8 cellular contexts compared by ENCODE assay signal in the genomic region with DNA sequence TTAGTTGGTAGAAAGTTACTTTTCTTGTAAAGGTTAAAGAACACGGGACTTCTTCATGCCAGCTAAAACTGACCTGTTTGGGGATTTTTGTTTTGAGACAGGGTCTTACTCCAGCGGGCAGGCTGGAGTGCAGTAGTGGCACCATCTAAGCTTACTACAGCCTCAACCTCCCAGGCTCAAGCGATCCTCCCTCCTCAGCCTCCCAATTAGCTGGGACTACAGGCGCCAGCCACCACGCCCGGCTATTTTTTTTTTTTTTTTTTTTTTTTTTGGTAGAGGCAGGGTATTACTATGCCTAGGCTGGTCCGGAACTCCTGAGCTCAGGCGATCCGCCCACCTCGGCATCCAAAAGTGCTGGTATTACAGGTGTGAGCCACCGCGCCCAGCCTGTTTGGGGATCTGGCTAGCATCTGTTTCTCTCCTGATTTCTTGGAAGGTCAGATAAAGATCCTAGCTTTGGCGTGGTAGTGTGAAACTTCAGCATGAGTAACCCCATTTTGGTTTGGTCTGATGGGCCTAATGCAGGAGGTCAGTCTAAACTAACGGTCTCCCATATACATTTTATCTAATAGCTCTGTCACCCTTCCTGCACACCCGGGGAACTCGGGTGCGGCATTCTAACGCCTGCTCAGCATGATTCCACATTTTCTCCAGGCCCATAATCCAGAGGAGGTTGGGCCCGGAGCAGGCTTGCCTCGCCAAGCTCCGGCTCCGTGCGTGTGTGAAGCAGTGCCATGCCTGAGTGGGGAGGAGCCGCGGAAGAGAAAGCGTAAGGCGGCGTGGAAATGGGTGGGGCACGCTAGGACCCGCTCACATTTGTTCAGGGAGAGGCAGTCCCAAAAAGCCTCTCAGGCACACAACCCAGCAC. TPM values are rescaled to one million over a fixed set of nuclear protein-coding genes. Genes with fewer than 3 reads are reported as not detected.
DNase-seq lines count a peak whose midpoint lies in the region; ATAC-seq and TF ChIP-seq lines count a peak whose summit lies in the region.

No MANE protein-coding gene starts in this region.

- peak; percentile 42 for DNase-seq in NCI-H1092 (lab: John Stamatoyannopoulos, UW)
- DNase-seq in NCI-H1092 treated with DMSO at 0.1 percent for 48 hours (lab: John Stamatoyannopoulos, UW), result no peak
- DNase-seq in NCI-H146 (lab: John Stamatoyannopoulos, UW), result peak; percentile 79
- peak; percentile 68 for DNase-seq in activated CD4-positive, alpha-beta T cell treated with anti-CD3 and anti-CD28 coated beads for 1 hour
- DNase-seq in stimulated activated CD4-positive, alpha-beta T cell treated with anti-CD3 and anti-CD28 coated beads, Interleukin-4, amount 100 ng/mL, for 4 hours, result peak; percentile 68 to 80

- no peaks in the 10 kb centered on the region for H3K9me3 ChIP-seq in liver (ENCODE audit: control insufficient read depth in 4 of 4, low read length in 3 of 4)

- peak overlapping the region; percentile 88 to 93 (median 89) for H3K4me3 ChIP-seq in liver (ENCODE audit: low read depth in 1 of 3, low read length in 3 of 3)

- no peak for TF ChIP-seq CTCF in liver (IDR thresholded peaks at IDR 0.05; ENCODE audit: low read depth, low read length, missing input control)

- H3K27ac ChIP-seq in cingulate gyrus (ENCODE audit: low read depth, low read length) (peak overlapping the region; percentile 99), liver (ENCODE audit: low read depth in 1 of 2, low read length in 2 of 2) (peak overlapping the region; percentile 96 to 97)

- TF ChIP-seq RAD21 in liver (IDR thresholded peaks at IDR 0.05), result peak in 1 of 2 donors; percentile 35

- H3K9ac ChIP-seq in liver (ENCODE audit: low read depth in 1 of 2, low read length in 2 of 2), result peak overlapping the region; percentile 85 to 91

- peaks cover 2 to 11% (median 9%) of the 10 kb centered on the region in 4 donors for H3K36me3 ChIP-seq in liver (ENCODE audit: control insufficient read depth in 4 of 4, insufficient read depth in 3 of 4, low read depth in 1 of 4, low read length in 3 of 4)

- peak; percentile 53 for ATAC-seq in HG02588 (IDR thresholded peaks at IDR 0.05; ENCODE audit: unreplicated experiment)

- 38% methylated on average over 30 of the region's 30 CpGs for WGBS in liver

- H3K27me3 ChIP-seq in liver (ENCODE audit: control insufficient read depth in 4 of 4, insufficient read depth in 4 of 4, low read length in 3 of 4), result no peaks in the 10 kb centered on the region

- H3K4me1 ChIP-seq in liver (ENCODE audit: control insufficient read depth in 4 of 4, insufficient read depth in 4 of 4, low read length in 3 of 4), result peaks cover 2 to 21% (median 15%) of the 10 kb centered on the region in 4 donors

TF ChIP-seq in liver, 16 proteins besides CTCF, POLR2A, EP300 and RAD21:
- TF ChIP-seq JUND (IDR thresholded peaks at IDR 0.05) (no peak), EGR1 (IDR thresholded peaks at IDR 0.05; ENCODE audit: low read depth in 2 of 2) (no peak), FOXA1 (IDR thresholded peaks at IDR 0.05) (no peak), FOXA2 (IDR thresholded peaks at IDR 0.05) (no peak), RXRA (IDR thresholded peaks at IDR 0.05) (no peak), HNF4G (IDR thresholded peaks at IDR 0.05) (no peak), NR2F2 (IDR thresholded peaks at IDR 0.05) (peak; percentile 45), HNF4A (conservative IDR thresholded peaks at IDR 0.05) (no peak), TAF1 (conservative IDR thresholded peaks at IDR 0.05) (peak; percentile 77), YY1 (IDR thresholded peaks at IDR 0.05) (peak; percentile 29), GABPA (IDR thresholded peaks at IDR 0.05 in 1 of 2, conservative IDR thresholded peaks at IDR 0.05 in 1 of 2) (no peak), SP1 (IDR thresholded peaks at IDR 0.05) (peak; percentile 30)
- TF ChIP-seq, protein P1, sequence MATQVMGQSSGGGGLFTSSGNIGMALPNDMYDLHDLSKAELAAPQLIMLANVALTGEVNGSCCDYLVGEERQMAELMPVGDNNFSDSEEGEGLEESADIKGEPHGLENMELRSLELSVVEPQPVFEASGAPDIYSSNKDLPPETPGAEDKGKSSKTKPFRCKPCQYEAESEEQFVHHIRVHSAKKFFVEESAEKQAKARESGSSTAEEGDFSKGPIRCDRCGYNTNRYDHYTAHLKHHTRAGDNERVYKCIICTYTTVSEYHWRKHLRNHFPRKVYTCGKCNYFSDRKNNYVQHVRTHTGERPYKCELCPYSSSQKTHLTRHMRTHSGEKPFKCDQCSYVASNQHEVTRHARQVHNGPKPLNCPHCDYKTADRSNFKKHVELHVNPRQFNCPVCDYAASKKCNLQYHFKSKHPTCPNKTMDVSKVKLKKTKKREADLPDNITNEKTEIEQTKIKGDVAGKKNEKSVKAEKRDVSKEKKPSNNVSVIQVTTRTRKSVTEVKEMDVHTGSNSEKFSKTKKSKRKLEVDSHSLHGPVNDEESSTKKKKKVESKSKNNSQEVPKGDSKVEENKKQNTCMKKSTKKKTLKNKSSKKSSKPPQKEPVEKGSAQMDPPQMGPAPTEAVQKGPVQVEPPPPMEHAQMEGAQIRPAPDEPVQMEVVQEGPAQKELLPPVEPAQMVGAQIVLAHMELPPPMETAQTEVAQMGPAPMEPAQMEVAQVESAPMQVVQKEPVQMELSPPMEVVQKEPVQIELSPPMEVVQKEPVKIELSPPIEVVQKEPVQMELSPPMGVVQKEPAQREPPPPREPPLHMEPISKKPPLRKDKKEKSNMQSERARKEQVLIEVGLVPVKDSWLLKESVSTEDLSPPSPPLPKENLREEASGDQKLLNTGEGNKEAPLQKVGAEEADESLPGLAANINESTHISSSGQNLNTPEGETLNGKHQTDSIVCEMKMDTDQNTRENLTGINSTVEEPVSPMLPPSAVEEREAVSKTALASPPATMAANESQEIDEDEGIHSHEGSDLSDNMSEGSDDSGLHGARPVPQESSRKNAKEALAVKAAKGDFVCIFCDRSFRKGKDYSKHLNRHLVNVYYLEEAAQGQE (IDR thresholded peaks at IDR 0.05), result no peak
- TF ChIP-seq, protein P2, sequence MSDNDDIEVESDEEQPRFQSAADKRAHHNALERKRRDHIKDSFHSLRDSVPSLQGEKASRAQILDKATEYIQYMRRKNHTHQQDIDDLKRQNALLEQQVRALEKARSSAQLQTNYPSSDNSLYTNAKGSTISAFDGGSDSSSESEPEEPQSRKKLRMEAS (IDR thresholded peaks at IDR 0.05), result peak; percentile 40
- TF ChIP-seq, protein P3, sequence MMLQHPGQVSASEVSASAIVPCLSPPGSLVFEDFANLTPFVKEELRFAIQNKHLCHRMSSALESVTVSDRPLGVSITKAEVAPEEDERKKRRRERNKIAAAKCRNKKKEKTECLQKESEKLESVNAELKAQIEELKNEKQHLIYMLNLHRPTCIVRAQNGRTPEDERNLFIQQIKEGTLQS (IDR thresholded peaks at IDR 0.05), result no peak
- TF ChIP-seq, protein P4, sequence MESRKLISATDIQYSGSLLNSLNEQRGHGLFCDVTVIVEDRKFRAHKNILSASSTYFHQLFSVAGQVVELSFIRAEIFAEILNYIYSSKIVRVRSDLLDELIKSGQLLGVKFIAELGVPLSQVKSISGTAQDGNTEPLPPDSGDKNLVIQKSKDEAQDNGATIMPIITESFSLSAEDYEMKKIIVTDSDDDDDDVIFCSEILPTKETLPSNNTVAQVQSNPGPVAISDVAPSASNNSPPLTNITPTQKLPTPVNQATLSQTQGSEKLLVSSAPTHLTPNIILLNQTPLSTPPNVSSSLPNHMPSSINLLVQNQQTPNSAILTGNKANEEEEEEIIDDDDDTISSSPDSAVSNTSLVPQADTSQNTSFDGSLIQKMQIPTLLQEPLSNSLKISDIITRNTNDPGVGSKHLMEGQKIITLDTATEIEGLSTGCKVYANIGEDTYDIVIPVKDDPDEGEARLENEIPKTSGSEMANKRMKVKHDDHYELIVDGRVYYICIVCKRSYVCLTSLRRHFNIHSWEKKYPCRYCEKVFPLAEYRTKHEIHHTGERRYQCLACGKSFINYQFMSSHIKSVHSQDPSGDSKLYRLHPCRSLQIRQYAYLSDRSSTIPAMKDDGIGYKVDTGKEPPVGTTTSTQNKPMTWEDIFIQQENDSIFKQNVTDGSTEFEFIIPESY (IDR thresholded peaks at IDR 0.05), result no peak

RNA-seq across cellular contexts. Expression of a gene that starts 1.0 kb away (rescaled TPM):
- total RNA-seq in liver, result 10 to 100 TPM; 41.3 to 46.1 TPM
- polyA plus RNA-seq in liver, result 10 to 100 TPM; 58.9 to 67.1 TPM

RNA-seq across cellular contexts. Expression of a gene that starts 26.2 kb away (rescaled TPM):
- 10 to 100 TPM in 1 of 2 donors, 1 to 10 TPM in 1; 6.5 to 12.1 TPM for total RNA-seq in liver
- polyA plus RNA-seq in liver, result 10 to 100 TPM; 40.9 to 44.2 TPM
